ENCODE assay signal across 1 cellular context in the genomic region with DNA sequence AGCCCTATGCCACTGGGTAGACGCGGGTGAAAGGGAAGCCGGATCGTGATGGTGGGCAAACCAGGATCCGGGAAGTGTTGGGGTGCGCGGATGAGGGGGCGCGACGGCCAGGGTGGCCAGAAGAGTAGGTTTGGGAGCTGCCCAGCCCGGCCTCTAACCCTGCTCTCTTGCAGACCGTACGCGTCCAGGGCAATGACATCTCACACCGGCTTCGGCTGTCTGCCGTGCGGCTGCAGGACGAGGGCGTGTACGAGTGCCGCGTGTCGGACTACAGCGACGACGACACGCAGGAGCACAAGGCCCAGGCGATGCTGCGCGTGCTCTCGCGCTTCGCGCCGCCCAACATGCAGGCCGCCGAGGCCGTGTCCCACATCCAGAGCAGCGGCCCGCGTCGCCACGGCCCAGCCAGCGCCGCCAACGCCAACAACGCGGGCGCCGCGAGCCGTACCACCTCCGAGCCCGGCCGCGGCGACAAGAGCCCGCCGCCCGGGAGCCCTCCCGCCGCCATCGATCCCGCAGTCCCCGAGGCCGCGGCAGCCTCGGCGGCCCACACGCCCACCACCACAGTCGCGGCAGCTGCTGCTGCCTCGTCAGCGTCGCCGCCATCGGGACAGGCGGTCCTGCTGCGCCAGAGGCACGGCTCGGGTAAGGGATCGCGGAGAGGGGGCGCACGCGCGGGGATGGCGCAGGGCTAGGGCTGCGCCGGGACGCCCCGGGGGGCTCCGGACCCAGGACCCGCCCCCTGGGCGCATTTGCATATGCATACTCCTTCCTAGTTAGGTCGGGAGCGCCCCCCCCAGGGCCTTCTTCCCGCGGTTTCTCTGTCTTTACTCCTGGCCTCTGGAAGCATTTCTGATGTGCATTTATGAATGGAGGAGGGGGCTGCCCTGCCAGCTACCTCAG.
A peak's percentile ranks its signal among the peaks of the same experiment; 100 is the strongest.
TF ChIP-seq lines count a peak whose summit lies in the region.

No MANE protein-coding gene starts in this region.

TF ChIP-seq in WTC11, 78 proteins besides CTCF, POLR2A, EP300 and RAD21 (continued from another document and continues in another):
- TF ChIP-seq, protein P1, sequence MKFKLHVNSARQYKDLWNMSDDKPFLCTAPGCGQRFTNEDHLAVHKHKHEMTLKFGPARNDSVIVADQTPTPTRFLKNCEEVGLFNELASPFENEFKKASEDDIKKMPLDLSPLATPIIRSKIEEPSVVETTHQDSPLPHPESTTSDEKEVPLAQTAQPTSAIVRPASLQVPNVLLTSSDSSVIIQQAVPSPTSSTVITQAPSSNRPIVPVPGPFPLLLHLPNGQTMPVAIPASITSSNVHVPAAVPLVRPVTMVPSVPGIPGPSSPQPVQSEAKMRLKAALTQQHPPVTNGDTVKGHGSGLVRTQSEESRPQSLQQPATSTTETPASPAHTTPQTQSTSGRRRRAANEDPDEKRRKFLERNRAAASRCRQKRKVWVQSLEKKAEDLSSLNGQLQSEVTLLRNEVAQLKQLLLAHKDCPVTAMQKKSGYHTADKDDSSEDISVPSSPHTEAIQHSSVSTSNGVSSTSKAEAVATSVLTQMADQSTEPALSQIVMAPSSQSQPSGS (CRISPR knock-in tag; IDR thresholded peaks at IDR 0.05; ENCODE audit: borderline replicate concordance, low read depth), result peak; percentile 94
- TF ChIP-seq, protein P2, sequence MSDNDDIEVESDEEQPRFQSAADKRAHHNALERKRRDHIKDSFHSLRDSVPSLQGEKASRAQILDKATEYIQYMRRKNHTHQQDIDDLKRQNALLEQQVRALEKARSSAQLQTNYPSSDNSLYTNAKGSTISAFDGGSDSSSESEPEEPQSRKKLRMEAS (CRISPR knock-in tag; IDR thresholded peaks at IDR 0.05), result peak; percentile 98
- TF ChIP-seq, protein P3, sequence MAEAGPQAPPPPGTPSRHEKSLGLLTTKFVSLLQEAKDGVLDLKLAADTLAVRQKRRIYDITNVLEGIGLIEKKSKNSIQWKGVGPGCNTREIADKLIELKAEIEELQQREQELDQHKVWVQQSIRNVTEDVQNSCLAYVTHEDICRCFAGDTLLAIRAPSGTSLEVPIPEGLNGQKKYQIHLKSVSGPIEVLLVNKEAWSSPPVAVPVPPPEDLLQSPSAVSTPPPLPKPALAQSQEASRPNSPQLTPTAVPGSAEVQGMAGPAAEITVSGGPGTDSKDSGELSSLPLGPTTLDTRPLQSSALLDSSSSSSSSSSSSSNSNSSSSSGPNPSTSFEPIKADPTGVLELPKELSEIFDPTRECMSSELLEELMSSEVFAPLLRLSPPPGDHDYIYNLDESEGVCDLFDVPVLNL (CRISPR knock-in tag; IDR thresholded peaks at IDR 0.05; ENCODE audit: borderline replicate concordance, low read depth), result peak; percentile 97
- TF ChIP-seq MYBL2 (CRISPR knock-in tag; IDR thresholded peaks at IDR 0.05) (peak; percentile 96), IRF2 (CRISPR knock-in tag; IDR thresholded peaks at IDR 0.05; ENCODE audit: borderline replicate concordance, low read depth) (peak; percentile 77; the same call in 1 of the 2 replicates), NFE2L1 (CRISPR knock-in tag; IDR thresholded peaks at IDR 0.05) (peak; percentile 95; the same call in 1 of the 2 replicates), ZNF232 (CRISPR knock-in tag; IDR thresholded peaks at IDR 0.05) (peak; percentile 96; the same call in 1 of the 2 replicates), JUN (CRISPR knock-in tag; IDR thresholded peaks at IDR 0.05) (peak; percentile 99), FOXK1 (CRISPR knock-in tag; IDR thresholded peaks at IDR 0.05) (peak; percentile 97), TP53 (CRISPR knock-in tag; IDR thresholded peaks at IDR 0.05) (peak; percentile 98), NR3C1 (CRISPR knock-in tag; conservative IDR thresholded peaks at IDR 0.05; ENCODE audit: low read depth) (peak; percentile 79; the same call in 1 of the 2 replicates), RORB (CRISPR knock-in tag; IDR thresholded peaks at IDR 0.05) (no peak), SP1 (CRISPR knock-in tag; conservative IDR thresholded peaks at IDR 0.05) (peak; percentile 61), NR1H2 (CRISPR knock-in tag; IDR thresholded peaks at IDR 0.05) (peak; percentile 87), ZNF396 (CRISPR knock-in tag; IDR thresholded peaks at IDR 0.05; ENCODE audit: borderline replicate concordance) (no peak), TCF7 (CRISPR knock-in tag; IDR thresholded peaks at IDR 0.05; ENCODE audit: low read depth) (peak; percentile 98), SMAD3 (CRISPR knock-in tag; IDR thresholded peaks at IDR 0.05; ENCODE audit: borderline replicate concordance) (peak; percentile 95), JAZF1 (CRISPR knock-in tag; IDR thresholded peaks at IDR 0.05) (no peak), ZNF263 (CRISPR knock-in tag; IDR thresholded peaks at IDR 0.05; ENCODE audit: low read depth) (peak; percentile 68)
- TF ChIP-seq, protein P4, sequence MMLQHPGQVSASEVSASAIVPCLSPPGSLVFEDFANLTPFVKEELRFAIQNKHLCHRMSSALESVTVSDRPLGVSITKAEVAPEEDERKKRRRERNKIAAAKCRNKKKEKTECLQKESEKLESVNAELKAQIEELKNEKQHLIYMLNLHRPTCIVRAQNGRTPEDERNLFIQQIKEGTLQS (CRISPR knock-in tag; conservative IDR thresholded peaks at IDR 0.05), result peak; percentile 85
- TF ChIP-seq, protein P5, sequence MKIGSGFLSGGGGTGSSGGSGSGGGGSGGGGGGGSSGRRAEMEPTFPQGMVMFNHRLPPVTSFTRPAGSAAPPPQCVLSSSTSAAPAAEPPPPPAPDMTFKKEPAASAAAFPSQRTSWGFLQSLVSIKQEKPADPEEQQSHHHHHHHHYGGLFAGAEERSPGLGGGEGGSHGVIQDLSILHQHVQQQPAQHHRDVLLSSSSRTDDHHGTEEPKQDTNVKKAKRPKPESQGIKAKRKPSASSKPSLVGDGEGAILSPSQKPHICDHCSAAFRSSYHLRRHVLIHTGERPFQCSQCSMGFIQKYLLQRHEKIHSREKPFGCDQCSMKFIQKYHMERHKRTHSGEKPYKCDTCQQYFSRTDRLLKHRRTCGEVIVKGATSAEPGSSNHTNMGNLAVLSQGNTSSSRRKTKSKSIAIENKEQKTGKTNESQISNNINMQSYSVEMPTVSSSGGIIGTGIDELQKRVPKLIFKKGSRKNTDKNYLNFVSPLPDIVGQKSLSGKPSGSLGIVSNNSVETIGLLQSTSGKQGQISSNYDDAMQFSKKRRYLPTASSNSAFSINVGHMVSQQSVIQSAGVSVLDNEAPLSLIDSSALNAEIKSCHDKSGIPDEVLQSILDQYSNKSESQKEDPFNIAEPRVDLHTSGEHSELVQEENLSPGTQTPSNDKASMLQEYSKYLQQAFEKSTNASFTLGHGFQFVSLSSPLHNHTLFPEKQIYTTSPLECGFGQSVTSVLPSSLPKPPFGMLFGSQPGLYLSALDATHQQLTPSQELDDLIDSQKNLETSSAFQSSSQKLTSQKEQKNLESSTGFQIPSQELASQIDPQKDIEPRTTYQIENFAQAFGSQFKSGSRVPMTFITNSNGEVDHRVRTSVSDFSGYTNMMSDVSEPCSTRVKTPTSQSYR (CRISPR knock-in tag; IDR thresholded peaks at IDR 0.05), result peak; percentile 93
- TF ChIP-seq, protein P6, sequence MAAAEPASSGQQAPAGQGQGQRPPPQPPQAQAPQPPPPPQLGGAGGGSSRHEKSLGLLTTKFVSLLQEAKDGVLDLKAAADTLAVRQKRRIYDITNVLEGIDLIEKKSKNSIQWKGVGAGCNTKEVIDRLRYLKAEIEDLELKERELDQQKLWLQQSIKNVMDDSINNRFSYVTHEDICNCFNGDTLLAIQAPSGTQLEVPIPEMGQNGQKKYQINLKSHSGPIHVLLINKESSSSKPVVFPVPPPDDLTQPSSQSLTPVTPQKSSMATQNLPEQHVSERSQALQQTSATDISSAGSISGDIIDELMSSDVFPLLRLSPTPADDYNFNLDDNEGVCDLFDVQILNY (CRISPR knock-in tag; IDR thresholded peaks at IDR 0.05), result peak; percentile 85
- TF ChIP-seq, protein P7, sequence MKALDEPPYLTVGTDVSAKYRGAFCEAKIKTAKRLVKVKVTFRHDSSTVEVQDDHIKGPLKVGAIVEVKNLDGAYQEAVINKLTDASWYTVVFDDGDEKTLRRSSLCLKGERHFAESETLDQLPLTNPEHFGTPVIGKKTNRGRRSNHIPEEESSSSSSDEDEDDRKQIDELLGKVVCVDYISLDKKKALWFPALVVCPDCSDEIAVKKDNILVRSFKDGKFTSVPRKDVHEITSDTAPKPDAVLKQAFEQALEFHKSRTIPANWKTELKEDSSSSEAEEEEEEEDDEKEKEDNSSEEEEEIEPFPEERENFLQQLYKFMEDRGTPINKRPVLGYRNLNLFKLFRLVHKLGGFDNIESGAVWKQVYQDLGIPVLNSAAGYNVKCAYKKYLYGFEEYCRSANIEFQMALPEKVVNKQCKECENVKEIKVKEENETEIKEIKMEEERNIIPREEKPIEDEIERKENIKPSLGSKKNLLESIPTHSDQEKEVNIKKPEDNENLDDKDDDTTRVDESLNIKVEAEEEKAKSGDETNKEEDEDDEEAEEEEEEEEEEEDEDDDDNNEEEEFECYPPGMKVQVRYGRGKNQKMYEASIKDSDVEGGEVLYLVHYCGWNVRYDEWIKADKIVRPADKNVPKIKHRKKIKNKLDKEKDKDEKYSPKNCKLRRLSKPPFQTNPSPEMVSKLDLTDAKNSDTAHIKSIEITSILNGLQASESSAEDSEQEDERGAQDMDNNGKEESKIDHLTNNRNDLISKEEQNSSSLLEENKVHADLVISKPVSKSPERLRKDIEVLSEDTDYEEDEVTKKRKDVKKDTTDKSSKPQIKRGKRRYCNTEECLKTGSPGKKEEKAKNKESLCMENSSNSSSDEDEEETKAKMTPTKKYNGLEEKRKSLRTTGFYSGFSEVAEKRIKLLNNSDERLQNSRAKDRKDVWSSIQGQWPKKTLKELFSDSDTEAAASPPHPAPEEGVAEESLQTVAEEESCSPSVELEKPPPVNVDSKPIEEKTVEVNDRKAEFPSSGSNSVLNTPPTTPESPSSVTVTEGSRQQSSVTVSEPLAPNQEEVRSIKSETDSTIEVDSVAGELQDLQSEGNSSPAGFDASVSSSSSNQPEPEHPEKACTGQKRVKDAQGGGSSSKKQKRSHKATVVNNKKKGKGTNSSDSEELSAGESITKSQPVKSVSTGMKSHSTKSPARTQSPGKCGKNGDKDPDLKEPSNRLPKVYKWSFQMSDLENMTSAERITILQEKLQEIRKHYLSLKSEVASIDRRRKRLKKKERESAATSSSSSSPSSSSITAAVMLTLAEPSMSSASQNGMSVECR (CRISPR knock-in tag; IDR thresholded peaks at IDR 0.05; ENCODE audit: borderline replicate concordance), result peak; percentile 100
- TF ChIP-seq, protein P8, sequence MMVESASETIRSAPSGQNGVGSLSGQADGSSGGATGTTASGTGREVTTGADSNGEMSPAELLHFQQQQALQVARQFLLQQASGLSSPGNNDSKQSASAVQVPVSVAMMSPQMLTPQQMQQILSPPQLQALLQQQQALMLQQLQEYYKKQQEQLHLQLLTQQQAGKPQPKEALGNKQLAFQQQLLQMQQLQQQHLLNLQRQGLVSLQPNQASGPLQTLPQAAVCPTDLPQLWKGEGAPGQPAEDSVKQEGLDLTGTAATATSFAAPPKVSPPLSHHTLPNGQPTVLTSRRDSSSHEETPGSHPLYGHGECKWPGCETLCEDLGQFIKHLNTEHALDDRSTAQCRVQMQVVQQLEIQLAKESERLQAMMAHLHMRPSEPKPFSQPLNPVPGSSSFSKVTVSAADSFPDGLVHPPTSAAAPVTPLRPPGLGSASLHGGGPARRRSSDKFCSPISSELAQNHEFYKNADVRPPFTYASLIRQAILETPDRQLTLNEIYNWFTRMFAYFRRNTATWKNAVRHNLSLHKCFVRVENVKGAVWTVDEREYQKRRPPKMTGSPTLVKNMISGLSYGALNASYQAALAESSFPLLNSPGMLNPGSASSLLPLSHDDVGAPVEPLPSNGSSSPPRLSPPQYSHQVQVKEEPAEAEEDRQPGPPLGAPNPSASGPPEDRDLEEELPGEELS (CRISPR knock-in tag; IDR thresholded peaks at IDR 0.05), result peak; percentile 99
- TF ChIP-seq, protein P9, sequence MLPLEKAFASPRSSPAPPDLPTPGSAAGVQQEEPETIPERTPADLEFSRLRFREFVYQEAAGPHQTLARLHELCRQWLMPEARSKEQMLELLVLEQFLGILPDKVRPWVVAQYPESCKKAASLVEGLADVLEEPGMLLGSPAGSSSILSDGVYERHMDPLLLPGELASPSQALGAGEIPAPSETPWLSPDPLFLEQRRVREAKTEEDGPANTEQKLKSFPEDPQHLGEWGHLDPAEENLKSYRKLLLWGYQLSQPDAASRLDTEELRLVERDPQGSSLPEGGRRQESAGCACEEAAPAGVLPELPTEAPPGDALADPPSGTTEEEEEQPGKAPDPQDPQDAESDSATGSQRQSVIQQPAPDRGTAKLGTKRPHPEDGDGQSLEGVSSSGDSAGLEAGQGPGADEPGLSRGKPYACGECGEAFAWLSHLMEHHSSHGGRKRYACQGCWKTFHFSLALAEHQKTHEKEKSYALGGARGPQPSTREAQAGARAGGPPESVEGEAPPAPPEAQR (CRISPR knock-in tag; IDR thresholded peaks at IDR 0.05), result no peak
- TF ChIP-seq, protein P10, sequence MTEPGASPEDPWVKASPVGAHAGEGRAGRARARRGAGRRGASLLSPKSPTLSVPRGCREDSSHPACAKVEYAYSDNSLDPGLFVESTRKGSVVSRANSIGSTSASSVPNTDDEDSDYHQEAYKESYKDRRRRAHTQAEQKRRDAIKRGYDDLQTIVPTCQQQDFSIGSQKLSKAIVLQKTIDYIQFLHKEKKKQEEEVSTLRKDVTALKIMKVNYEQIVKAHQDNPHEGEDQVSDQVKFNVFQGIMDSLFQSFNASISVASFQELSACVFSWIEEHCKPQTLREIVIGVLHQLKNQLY (CRISPR knock-in tag; IDR thresholded peaks at IDR 0.05), result no peak
- TF ChIP-seq, protein P11, sequence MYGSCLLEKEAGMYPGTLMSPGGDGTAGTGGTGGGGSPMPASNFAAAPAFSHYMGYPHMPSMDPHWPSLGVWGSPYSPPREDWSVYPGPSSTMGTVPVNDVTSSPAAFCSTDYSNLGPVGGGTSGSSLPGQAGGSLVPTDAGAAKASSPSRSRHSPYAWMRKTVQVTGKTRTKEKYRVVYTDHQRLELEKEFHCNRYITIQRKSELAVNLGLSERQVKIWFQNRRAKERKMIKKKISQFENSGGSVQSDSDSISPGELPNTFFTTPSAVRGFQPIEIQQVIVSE (CRISPR knock-in tag; IDR thresholded peaks at IDR 0.05; ENCODE audit: borderline replicate concordance), result no peak
- TF ChIP-seq, protein P12, sequence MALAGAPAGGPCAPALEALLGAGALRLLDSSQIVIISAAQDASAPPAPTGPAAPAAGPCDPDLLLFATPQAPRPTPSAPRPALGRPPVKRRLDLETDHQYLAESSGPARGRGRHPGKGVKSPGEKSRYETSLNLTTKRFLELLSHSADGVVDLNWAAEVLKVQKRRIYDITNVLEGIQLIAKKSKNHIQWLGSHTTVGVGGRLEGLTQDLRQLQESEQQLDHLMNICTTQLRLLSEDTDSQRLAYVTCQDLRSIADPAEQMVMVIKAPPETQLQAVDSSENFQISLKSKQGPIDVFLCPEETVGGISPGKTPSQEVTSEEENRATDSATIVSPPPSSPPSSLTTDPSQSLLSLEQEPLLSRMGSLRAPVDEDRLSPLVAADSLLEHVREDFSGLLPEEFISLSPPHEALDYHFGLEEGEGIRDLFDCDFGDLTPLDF (CRISPR knock-in tag; IDR thresholded peaks at IDR 0.05), result peak; percentile 96
- TF ChIP-seq, protein P13, sequence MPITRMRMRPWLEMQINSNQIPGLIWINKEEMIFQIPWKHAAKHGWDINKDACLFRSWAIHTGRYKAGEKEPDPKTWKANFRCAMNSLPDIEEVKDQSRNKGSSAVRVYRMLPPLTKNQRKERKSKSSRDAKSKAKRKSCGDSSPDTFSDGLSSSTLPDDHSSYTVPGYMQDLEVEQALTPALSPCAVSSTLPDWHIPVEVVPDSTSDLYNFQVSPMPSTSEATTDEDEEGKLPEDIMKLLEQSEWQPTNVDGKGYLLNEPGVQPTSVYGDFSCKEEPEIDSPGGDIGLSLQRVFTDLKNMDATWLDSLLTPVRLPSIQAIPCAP (CRISPR knock-in tag; IDR thresholded peaks at IDR 0.05), result peak; percentile 98
